In genomic region chr12:44835641-44836379, GRCh38 we compare ENCODE assay signal across 10 cellular contexts. TPM values are rescaled to one million over a fixed set of nuclear protein-coding genes. Genes with fewer than 3 reads are reported as not detected.
A peak's percentile ranks its signal among the peaks of the same experiment; 100 is the strongest.
DNase-seq lines count a peak whose midpoint lies in the region; ATAC-seq, FAIRE-seq and TF ChIP-seq lines count a peak whose summit lies in the region.
"Had no signal": no experiment of that assay in that cellular context is flagged by ENCODE, and none has a peak within 500 bp of the region (broad histone marks: within the 10 kb centered on the region; RNA-seq: fewer than 3 reads in every experiment).

No MANE protein-coding gene starts in this region.

- TF ChIP-seq POLR2A in Peyer's patch (IDR thresholded peaks at IDR 0.05): no peak

- H3K27me3 ChIP-seq in DND-41 (ENCODE audit: insufficient read depth, low read length, poor library complexity): no peaks in the 10 kb centered on the region
- H3K27me3 ChIP-seq in Peyer's patch: no peaks in the 10 kb centered on the region
- no peaks in the 10 kb centered on the region for H3K27me3 ChIP-seq in GM23338 (ENCODE audit: insufficient read depth)

- no peak for FAIRE-seq in RCC 7860 (lab: Jason Lieb, UNC)
- FAIRE-seq: GM19239 had no signal

- DNase-seq in DND-41 (no peak), Peyer's patch (no peak), caudate nucleus (lab: John Stamatoyannopoulos, UW) (peak in 29 of 61 donors; percentile 2 to 87 (median 30)), omental fat pad (ENCODE audit: low spot score) (no peak), RCC 7860 (ENCODE audit: low spot score) (no peak), GM23338 (ENCODE audit: low spot score) (no peak), NCI-H524 (lab: John Stamatoyannopoulos, UW) (no peak)
- DNase-seq: NCI-H2171 treated with DMSO at 0.1 percent for 48 hours had no signal

- no peaks in the 10 kb centered on the region for H3K4me1 ChIP-seq in DND-41 (ENCODE audit: insufficient read depth, low read length)
- H3K4me1 ChIP-seq in Peyer's patch: peaks cover 0 to 12% (median 0%) of the 10 kb centered on the region in 4 donors
- peaks cover 4% of the 10 kb centered on the region; the same call in 1 of the 2 replicates for H3K4me1 ChIP-seq in GM23338 (ENCODE audit: insufficient read depth)

- H3K36me3 Mint-ChIP-seq in GM23338 (ENCODE audit: low read depth): no peaks in the 10 kb centered on the region
- H3K36me3 Mint-ChIP-seq: mesothelial cell of epicardium had no signal

- no peak overlapping the region for H3K4me3 ChIP-seq in DND-41 (ENCODE audit: low read depth in 1 of 2, low read length in 2 of 2)
- H3K4me3 ChIP-seq in Peyer's patch: no peak overlapping the region
- H3K4me3 ChIP-seq in GM23338: no peak overlapping the region

- peak overlapping the region; percentile 21; the same call in 1 of the 2 replicates for H2AFZ ChIP-seq in DND-41 (ENCODE audit: low read depth, low read length)
- no peak overlapping the region for H2AFZ ChIP-seq in GM23338

- H3K4me1 Mint-ChIP-seq in GM23338: peaks cover 7% of the 10 kb centered on the region
- H3K4me1 Mint-ChIP-seq: mesothelial cell of epicardium had no signal

- no peak overlapping the region for H3K27ac Mint-ChIP-seq in GM23338
- H3K27ac Mint-ChIP-seq: mesothelial cell of epicardium had no signal

- H3K9me3 ChIP-seq in DND-41 (ENCODE audit: insufficient read depth, low read length, severe bottlenecking): no peaks in the 10 kb centered on the region
- no peaks in the 10 kb centered on the region for H3K9me3 ChIP-seq in Peyer's patch

- H4K20me1 ChIP-seq in DND-41 (ENCODE audit: insufficient read depth, low read length) (no peaks in the 10 kb centered on the region), GM23338 (replicated peaks; ENCODE audit: insufficient read depth) (no peaks in the 10 kb centered on the region)

- H3K4me2 ChIP-seq in DND-41 (ENCODE audit: insufficient read depth, low read length) (no peak overlapping the region), GM23338 (no peak overlapping the region)

- no peak overlapping the region for H3K4me3 Mint-ChIP-seq in GM23338
- H3K4me3 Mint-ChIP-seq: mesothelial cell of epicardium had no signal

- ATAC-seq in DND-41 (ENCODE audit: insufficient read depth, low read depth) (no peak), omental fat pad (ENCODE audit: low FRiP score) (peak; percentile 59), GM23338 (no peak)

- H3K9me3 Mint-ChIP-seq in GM23338: no peaks in the 10 kb centered on the region
- H3K9me3 Mint-ChIP-seq: mesothelial cell of epicardium had no signal

- H3K27me3 Mint-ChIP-seq in GM23338 (ENCODE audit: insufficient read depth, low read depth, poor library complexity): no peaks in the 10 kb centered on the region

- no peaks in the 10 kb centered on the region for H3K36me3 ChIP-seq in DND-41 (ENCODE audit: insufficient read depth, low read length)
- no peaks in the 10 kb centered on the region for H3K36me3 ChIP-seq in Peyer's patch
- H3K36me3 ChIP-seq in GM23338 (ENCODE audit: insufficient read depth): no peaks in the 10 kb centered on the region

- H3K9ac ChIP-seq in DND-41 (ENCODE audit: low read depth, low read length): no peak overlapping the region

- TF ChIP-seq CTCF in DND-41 (IDR thresholded peaks at IDR 0.05; ENCODE audit: borderline replicate concordance, extremely low read depth, low read length, poor library complexity, severe bottlenecking): no peak
- no peak for TF ChIP-seq CTCF in Peyer's patch (IDR thresholded peaks at IDR 0.05)
- TF ChIP-seq CTCF in omental fat pad (IDR thresholded peaks at IDR 0.05): no peak
- TF ChIP-seq CTCF in GM23338 (conservative IDR thresholded peaks at IDR 0.05; ENCODE audit: low read depth in 2 of 2): no peak

- no peaks in the 10 kb centered on the region for H3K9me2 ChIP-seq in GM23338 (ENCODE audit: insufficient read depth)

- no peak overlapping the region; the same call in 1 of the 2 replicates for H3K27ac ChIP-seq in DND-41 (ENCODE audit: low read length)
- H3K27ac ChIP-seq in Peyer's patch: peak overlapping the region in 3 of 4 donors; percentile 24 to 85 (median 74)
- peak overlapping the region; percentile 46 for H3K27ac ChIP-seq in caudate nucleus (ENCODE audit: low read depth, low read length)
- H3K27ac ChIP-seq in GM23338 (ENCODE audit: low read depth): no peak overlapping the region

- no peaks in the 10 kb centered on the region for H3K79me2 ChIP-seq in DND-41 (ENCODE audit: insufficient read depth, low read length)
- peaks cover 9% of the 10 kb centered on the region; the same call in 1 of the 2 replicates for H3K79me2 ChIP-seq in GM23338 (replicated peaks; ENCODE audit: insufficient read depth)

- H3F3A ChIP-seq in GM23338 (replicated peaks; ENCODE audit: low read depth): no peaks in the 10 kb centered on the region

TF ChIP-seq in GM23338, 12 proteins besides CTCF, POLR2A, EP300 and RAD21:
- TF ChIP-seq REST (IDR thresholded peaks at IDR 0.05; ENCODE audit: unreplicated experiment) (no peak), JUNB (IDR thresholded peaks at IDR 0.05; ENCODE audit: unreplicated experiment) (no peak)

RNA-seq across cellular contexts. Expression of gene NELL2, which starts 40.3 kb away (rescaled TPM):
- total RNA-seq in Peyer's patch (10 to 100 TPM in 3 of 4 donors, 1 to 10 TPM in 1; 7.5 to 39.2 (median 15.9) TPM), omental fat pad (10 to 100 TPM in 2 of 4 donors, 1 to 10 TPM in 2; 1.1 to 22.9 (median 15.6) TPM)
- total RNA-seq in GM23338 (2014; rRNA removed; shearing (Covaris generic)): 99.5 and 103 TPM in 2 replicates
- 23.3 and 25.1 TPM in 2 replicates for polyA plus RNA-seq in GM23338 (2016; fragmentation: Nextera tagmentation; extraction: Ambion mirVana)

Comparison
In these comparisons a context has a peak if more than half of its experiments do, and no peak if none do; other contexts are left out.
1. H3K27ac ChIP-seq: peak in Peyer's patch (3 of 4) and caudate nucleus (single experiment); none in DND-41 (single experiment) and GM23338 (single experiment).